Comparison of ENCODE assay signal across 18 cellular contexts in the genomic region with DNA sequence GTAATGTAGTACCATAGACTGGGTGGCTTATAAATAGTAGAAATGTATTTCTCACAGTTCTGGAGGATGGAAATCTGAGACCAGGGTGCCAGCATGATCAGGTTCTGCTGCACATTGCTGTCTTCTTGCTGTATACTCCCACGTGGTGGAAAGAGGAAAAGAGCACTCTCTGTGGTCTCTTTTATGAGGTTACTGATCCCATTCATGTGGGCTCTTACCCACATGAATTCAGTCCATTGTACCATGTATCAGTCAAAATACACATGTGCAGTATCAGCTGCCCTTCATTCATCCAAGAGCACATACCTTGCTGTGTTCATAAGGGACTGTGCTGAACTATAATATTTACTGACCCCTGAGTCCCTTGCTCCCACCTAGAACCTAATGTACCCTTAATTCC. TPM values are rescaled to one million over a fixed set of nuclear protein-coding genes. Genes with fewer than 3 reads are reported as not detected.
DNase-seq lines count a peak whose midpoint lies in the region; ATAC-seq, FAIRE-seq and TF ChIP-seq lines count a peak whose summit lies in the region.
"Had no signal": no experiment of that assay in that cellular context is flagged by ENCODE, and none has a peak within 500 bp of the region (broad histone marks: within the 10 kb centered on the region; RNA-seq: fewer than 3 reads in every experiment).

No MANE protein-coding gene starts in this region.

- peak; percentile 60 for DNase-seq in COLO829 (ENCODE audit: low spot score)
- DNase-seq in SK-MEL-5 (ENCODE audit: low read depth, low spot score): peak; percentile 91
- DNase-seq in myocyte (ENCODE audit: low read depth): peak; percentile 30
- DNase-seq in cerebellar cortex (ENCODE audit: low spot score): no peak
- DNase-seq in natural killer cell: no peak
- DNase-seq in sciatic nerve (ENCODE audit: low spot score): no peak
- no peak for DNase-seq in GM12892 (ENCODE audit: insufficient read length)
- DNase-seq: Caco-2, KG1, NCI-H1048, NCI-H1694, NCI-H510A treated with DMSO at 0.1 percent for 48 hours, NCI-H82, SK-N-SH had no signal

- no peak overlapping the region for H3K27ac Mint-ChIP-seq in natural killer cell
- H3K27ac Mint-ChIP-seq: GM23338 had no signal

- no peak for TF ChIP-seq POLR2A in GM12892 (IDR thresholded peaks at IDR 0.05; ENCODE audit: low read depth, low read length)

- ATAC-seq in GM21360 (IDR thresholded peaks at IDR 0.05; ENCODE audit: unreplicated experiment): peak; percentile 60
- no peak for ATAC-seq in natural killer cell
- ATAC-seq in sciatic nerve: no peak
- ATAC-seq: GM23338, HCT116, Panc1 had no signal

- in situ Hi-C loops in SK-MEL-5 (cut with HindIII; ENCODE audit: low pct_unique_long_range_greater_than_20kb, low sequenced_read_pairs): no loop called here

- no peak overlapping the region for H3K4me3 Mint-ChIP-seq in natural killer cell
- H3K4me3 Mint-ChIP-seq: GM23338 had no signal

- H3K27me3 Mint-ChIP-seq in natural killer cell (ENCODE audit: low read depth in 2 of 2): no peaks in the 10 kb centered on the region

- TF ChIP-seq CTCF in natural killer cell (IDR thresholded peaks at IDR 0.05): no peak

- FAIRE-seq in GM12892 (lab: Jason Lieb, UNC): no peak

- intact Hi-C loops in natural killer cell (cut with micrococcal nuclease): no loop called here
- intact Hi-C loops in sciatic nerve (cut with DNase I): no loop called here

- no peaks in the 10 kb centered on the region for H3K4me1 Mint-ChIP-seq in natural killer cell
- H3K4me1 Mint-ChIP-seq: GM23338 had no signal

- H3K36me3 Mint-ChIP-seq in natural killer cell: no peaks in the 10 kb centered on the region

- H3K9me3 Mint-ChIP-seq in natural killer cell: peaks cover 0 to 7% of the 10 kb centered on the region in 2 donors
- H3K9me3 Mint-ChIP-seq: GM23338 had no signal

RNA-seq across cellular contexts. Expression of a gene that starts 17.1 kb away (rescaled TPM):
- total RNA-seq in SK-MEL-5 (2014; rRNA removed; shearing (Covaris generic)): 0.34 and 0.37 TPM in 2 replicates
- polyA plus RNA-seq in SK-MEL-5 (2015; cell fraction: cytosol; rRNA removed): not detected in 2 replicates
- not detected in 2 replicates for polyA plus RNA-seq in SK-MEL-5 (2015; cell fraction: nucleus; rRNA removed)
- total RNA-seq in myocyte (not detected in 2 replicates), natural killer cell (not detected), sciatic nerve (1.6 TPM)
- not detected for polyA plus RNA-seq in myocyte (2012)
- polyA plus RNA-seq in GM12892 (2012; ENCODE audit: missing spikeins): not detected
- total RNA-seq: GM23338 had no signal
- polyA plus RNA-seq: SK-N-SH had no signal

RNA-seq across cellular contexts. Expression of a gene that starts 47.1 kb away (rescaled TPM):
- total RNA-seq in SK-MEL-5 (2014; rRNA removed; shearing (Covaris generic)): not detected in 2 replicates
- polyA plus RNA-seq in SK-MEL-5 (2015; cell fraction: cytosol; rRNA removed): not detected in 2 replicates
- polyA plus RNA-seq in SK-MEL-5 (2015; cell fraction: nucleus; rRNA removed): not detected in 2 replicates
- total RNA-seq in myocyte (not detected in 2 replicates), natural killer cell (not detected), sciatic nerve (1.2 TPM)
- not detected for polyA plus RNA-seq in myocyte (2012)
- not detected for polyA plus RNA-seq in GM12892 (2012; ENCODE audit: missing spikeins)
- total RNA-seq: Caco-2, GM23338 had no signal
- polyA plus RNA-seq: SK-N-SH had no signal

Comparison
In these comparisons a context has a peak if more than half of its experiments do, and no peak if none do; other contexts are left out.
1. DNase-seq: peak in COLO829 (single experiment), SK-MEL-5 (single experiment) and myocyte (single experiment); none in cerebellar cortex (single experiment), natural killer cell (single experiment), sciatic nerve (single experiment) and GM12892 (single experiment).